ENCODE assay signal across 10 cellular contexts in genomic region chr3:112514527-112515128, GRCh38.
A peak's percentile ranks its signal among the peaks of the same experiment; 100 is the strongest.
DNase-seq lines count a peak whose midpoint lies in the region; ATAC-seq lines count a peak whose summit lies in the region.
"Had no signal": no experiment of that assay in that cellular context is flagged by ENCODE, and none has a peak within 500 bp of the region (broad histone marks: within the 10 kb centered on the region; RNA-seq: fewer than 3 reads in every experiment).

No MANE protein-coding gene starts in this region.

- no peak overlapping the region for H3K27ac Mint-ChIP-seq in activated naive CD8-positive, alpha-beta T cell treated with anti-CD3 and anti-CD28 coated beads, Interleukin-2, amount 50 U/mL, for 24 hours

- peaks cover 34% of the 10 kb centered on the region for H3K4me1 Mint-ChIP-seq in activated naive CD8-positive, alpha-beta T cell treated with anti-CD3 and anti-CD28 coated beads, Interleukin-2, amount 50 U/mL, for 24 hours

- no peaks in the 10 kb centered on the region for H3K27me3 Mint-ChIP-seq in activated naive CD8-positive, alpha-beta T cell treated with anti-CD3 and anti-CD28 coated beads, Interleukin-2, amount 50 U/mL, for 24 hours

- H3K9me3 Mint-ChIP-seq in activated naive CD8-positive, alpha-beta T cell treated with anti-CD3 and anti-CD28 coated beads, Interleukin-2, amount 50 U/mL, for 24 hours: peaks cover 17% of the 10 kb centered on the region

- DNase-seq in activated naive CD8-positive, alpha-beta T cell treated with anti-CD3 and anti-CD28 coated beads, Interleukin-2, amount 50 U/mL, for 24 hours: no peak
- DNase-seq in NCI-H1092 treated with DMSO at 0.1 percent for 48 hours (lab: John Stamatoyannopoulos, UW) (no peak), SHP77 (lab: John Stamatoyannopoulos, UW) (no peak), NCI-H69 (lab: John Stamatoyannopoulos, UW) (no peak)
- no peak for DNase-seq in activated effector memory CD4-positive, alpha-beta T cell treated with anti-CD3 and anti-CD28 coated beads, Interleukin-2, amount 50 U/mL, for 16 hours
- DNase-seq: Kasumi-1, kidney glomerular epithelial cell had no signal

- ATAC-seq in GM18498 (IDR thresholded peaks at IDR 0.05; ENCODE audit: unreplicated experiment) (peak; percentile 99), GM19468 (IDR thresholded peaks at IDR 0.05; ENCODE audit: extremely low read depth, unreplicated experiment) (peak; percentile 99), HG03108 (IDR thresholded peaks at IDR 0.05; ENCODE audit: unreplicated experiment) (peak; percentile 100)
- peak; percentile 96 for ATAC-seq in activated naive CD8-positive, alpha-beta T cell treated with anti-CD3 and anti-CD28 coated beads, Interleukin-2, amount 50 U/mL, for 24 hours

- H3K36me3 Mint-ChIP-seq in activated naive CD8-positive, alpha-beta T cell treated with anti-CD3 and anti-CD28 coated beads, Interleukin-2, amount 50 U/mL, for 24 hours (ENCODE audit: low read depth): peaks cover 15% of the 10 kb centered on the region

- H3K4me3 Mint-ChIP-seq in activated naive CD8-positive, alpha-beta T cell treated with anti-CD3 and anti-CD28 coated beads, Interleukin-2, amount 50 U/mL, for 24 hours: no peak overlapping the region
